ENCODE assay signal across 8 cellular contexts in genomic region chr20:32019156-32019510, GRCh38. TPM values are rescaled to one million over a fixed set of nuclear protein-coding genes. Genes with fewer than 3 reads are reported as not detected.
DNase-seq lines count a peak whose midpoint lies in the region; ATAC-seq lines count a peak whose summit lies in the region.

No MANE protein-coding gene starts in this region.

- peaks cover 74% of the 10 kb centered on the region for H3K27me3 Mint-ChIP-seq in activated CD4-positive, alpha-beta memory T cell treated with anti-CD3 and anti-CD28 coated beads, Interleukin-2, amount 10 ng/mL, durations not matched to agents 7 days and 5 days

- H3K27ac ChIP-seq in HUES48 (ENCODE audit: low read depth, low read length), result no peak overlapping the region

- POLR2A ChIA-PET in activated CD4-positive, alpha-beta memory T cell treated with anti-CD3 and anti-CD28 coated beads, Interleukin-2, amount 10 ng/mL, durations not matched to agents 7 days and 5 days (lab: Charles Lee), result no interaction called here

- no peaks in the 10 kb centered on the region for H3K9me3 Mint-ChIP-seq in activated CD4-positive, alpha-beta memory T cell treated with anti-CD3 and anti-CD28 coated beads, Interleukin-2, amount 10 ng/mL, durations not matched to agents 7 days and 5 days

- no peak overlapping the region; the same call in 1 of the 2 replicates for H3K9ac ChIP-seq in HUES48 (ENCODE audit: low read depth, low read length)

- H3K4me1 ChIP-seq in HUES48 (ENCODE audit: control insufficient read depth, insufficient read depth, low read length), result peaks cover 18% of the 10 kb centered on the region

- ATAC-seq in left lobe of liver (peak; percentile 15), GM18907 (IDR thresholded peaks at IDR 0.05; ENCODE audit: unreplicated experiment) (no peak)

- H3K4me3 ChIP-seq in HUES48 (ENCODE audit: low read depth, low read length), result peak overlapping the region; percentile 84

- DNase-seq in COR-L47 (lab: John Stamatoyannopoulos, UW) (peak; percentile 38), left lobe of liver (ENCODE audit: low spot score) (no peak), foreskin melanocyte (no peak), hypothalamus (lab: John Stamatoyannopoulos, UW) (no peak)
- no peak for DNase-seq in activated CD4-positive, alpha-beta memory T cell treated with anti-CD3 and anti-CD28 coated beads, Interleukin-2, amount 10 ng/mL, durations not matched to agents 7 days and 5 days
- no peak for DNase-seq in activated CD4-positive, CD25-positive, alpha-beta regulatory T cell treated with anti-CD3 and anti-CD28 coated beads, Interleukin-2, amount 50 U/mL, for 72 hours

- H3K36me3 ChIP-seq in HUES48 (ENCODE audit: control insufficient read depth, insufficient read depth, low read length), result no peaks in the 10 kb centered on the region

- peaks cover 23% of the 10 kb centered on the region for H3K4me1 Mint-ChIP-seq in activated CD4-positive, alpha-beta memory T cell treated with anti-CD3 and anti-CD28 coated beads, Interleukin-2, amount 10 ng/mL, durations not matched to agents 7 days and 5 days

- peaks cover 14% of the 10 kb centered on the region for H3K27me3 ChIP-seq in HUES48 (ENCODE audit: control insufficient read depth, insufficient read depth, low read length)

- H3K9me3 ChIP-seq in HUES48 (ENCODE audit: control insufficient read depth, insufficient read depth, low read length), result no peaks in the 10 kb centered on the region

- H3K27ac Mint-ChIP-seq in activated CD4-positive, alpha-beta memory T cell treated with anti-CD3 and anti-CD28 coated beads, Interleukin-2, amount 10 ng/mL, durations not matched to agents 7 days and 5 days, result no peak overlapping the region

- CTCF ChIA-PET in activated CD4-positive, alpha-beta memory T cell treated with anti-CD3 and anti-CD28 coated beads, Interleukin-2, amount 10 ng/mL, durations not matched to agents 7 days and 5 days (lab: Charles Lee), result interaction anchor here (1.6 to 2.8 kb wide), 2 partner anchors 12 to 173 kb away, joined by 3 to 24 read pairs; no protein-coding TSS in a partner anchor

- peak overlapping the region; percentile 66 for H3K4me3 Mint-ChIP-seq in activated CD4-positive, alpha-beta memory T cell treated with anti-CD3 and anti-CD28 coated beads, Interleukin-2, amount 10 ng/mL, durations not matched to agents 7 days and 5 days

- no peaks in the 10 kb centered on the region for H3K36me3 Mint-ChIP-seq in activated CD4-positive, alpha-beta memory T cell treated with anti-CD3 and anti-CD28 coated beads, Interleukin-2, amount 10 ng/mL, durations not matched to agents 7 days and 5 days (ENCODE audit: low read depth)

RNA-seq across cellular contexts. Expression of gene CCM2L, which starts 8.9 kb away (rescaled TPM):
- not detected for total RNA-seq in activated CD4-positive, alpha-beta memory T cell treated with anti-CD3 and anti-CD28 coated beads, Interleukin-2, amount 10 ng/mL, durations not matched to agents 7 days and 5 days
- 1.5 TPM for total RNA-seq in left lobe of liver

RNA-seq across cellular contexts. Expression of gene HCK, which starts 32.9 kb away (rescaled TPM):
- total RNA-seq in activated CD4-positive, alpha-beta memory T cell treated with anti-CD3 and anti-CD28 coated beads, Interleukin-2, amount 10 ng/mL, durations not matched to agents 7 days and 5 days, result under 1 TPM; 0.10 to 0.35 TPM
- total RNA-seq in left lobe of liver, result 3.7 TPM

RNA-seq across cellular contexts. Expression of gene XKR7, which starts 51.2 kb away (rescaled TPM):
- total RNA-seq in activated CD4-positive, alpha-beta memory T cell treated with anti-CD3 and anti-CD28 coated beads, Interleukin-2, amount 10 ng/mL, durations not matched to agents 7 days and 5 days, result not detected
- not detected for total RNA-seq in left lobe of liver
